20 cellular contexts compared by ENCODE assay signal in genomic region chr5:149206524-149207141, GRCh38.
A peak's percentile ranks its signal among the peaks of the same experiment; 100 is the strongest.
DNase-seq lines count a peak whose midpoint lies in the region; ATAC-seq and TF ChIP-seq lines count a peak whose summit lies in the region.
"Had no signal": no experiment of that assay in that cellular context is flagged by ENCODE, and none has a peak within 500 bp of the region (broad histone marks: within the 10 kb centered on the region; RNA-seq: fewer than 3 reads in every experiment).

No MANE protein-coding gene starts in this region.

- H3K36me3 Mint-ChIP-seq in HFFc6 (ENCODE audit: low read depth): peaks cover 32% of the 10 kb centered on the region
- H3K36me3 Mint-ChIP-seq: activated naive CD8-positive, alpha-beta T cell; neural progenitor cell had no signal

- H3K4me1 ChIP-seq in adrenal gland (replicated peaks in 1 of 2) (peaks cover 0 to 4% of the 10 kb centered on the region in 2 donors), parathyroid adenoma (peaks cover 10% of the 10 kb centered on the region), Karpas-422 (ENCODE audit: low read length) (no peaks in the 10 kb centered on the region)
- H3K4me1 ChIP-seq: uterus had no signal

- ATAC-seq in left cardiac atrium (peak; percentile 24 to 64), HG02623 (IDR thresholded peaks at IDR 0.05; ENCODE audit: unreplicated experiment) (no peak)
- ATAC-seq: activated CD8-positive, alpha-beta T cell treated with anti-CD3 and anti-CD28 coated beads for 36 hours; activated T-cell treated with anti-CD3 and anti-CD28 coated beads, Interleukin-2, amount 50 U/mL, for 72 hours; K562 had no signal

- H2AFZ ChIP-seq in parathyroid adenoma (peak overlapping the region; percentile 5), Karpas-422 (ENCODE audit: low read length) (no peak overlapping the region)
- H2AFZ ChIP-seq: neural progenitor cell had no signal

- no peak for DNase-seq in HFFc6
- DNase-seq in adrenal gland: peak in 5 of 7 donors; percentile 16 to 72 (median 42)
- DNase-seq in left cardiac atrium: peak; percentile 58
- no peak for DNase-seq in T1000 (lab: John Stamatoyannopoulos, UW)
- no peak for DNase-seq in NCI-H774 (lab: John Stamatoyannopoulos, UW)
- DNase-seq in Karpas-422: no peak
- DNase-seq: activated B cell treated with CpG ODN at 0.5 μM for 24 hours; activated CD8-positive, alpha-beta T cell treated with anti-CD3 and anti-CD28 coated beads for 36 hours; activated T-cell treated with anti-CD3 and anti-CD28 coated beads, Interleukin-2, amount 50 U/mL, for 72 hours; effector CD4-positive, alpha-beta T cell; NCI-H2029 treated with DMSO at 0.1 percent for 48 hours; retina; SHP77 had no signal

- TF ChIP-seq CTCF in HFFc6 (IDR thresholded peaks at IDR 0.05) (no peak), adrenal gland (IDR thresholded peaks at IDR 0.05) (no peak), parathyroid adenoma (IDR thresholded peaks at IDR 0.05) (no peak)

- H3K4me2 ChIP-seq in parathyroid adenoma (ENCODE audit: low read length) (no peak overlapping the region), Karpas-422 (ENCODE audit: low read depth, low read length, poor library complexity, severe bottlenecking) (no peak overlapping the region)
- H3K4me2 ChIP-seq: neural progenitor cell had no signal

- H3K27me3 ChIP-seq in adrenal gland: no peaks in the 10 kb centered on the region
- H3K27me3 ChIP-seq in parathyroid adenoma (ENCODE audit: control insufficient read depth, insufficient read depth, low read length): no peaks in the 10 kb centered on the region
- peaks cover 6% of the 10 kb centered on the region; the same call in 1 of the 2 replicates for H3K27me3 ChIP-seq in Karpas-422 (ENCODE audit: low read length)
- H3K27me3 ChIP-seq: neural progenitor cell, uterus had no signal

- peak overlapping the region in 3 of 5 donors; percentile 38 to 82 (median 56) for H3K27ac ChIP-seq in adrenal gland
- H3K27ac ChIP-seq in parathyroid adenoma: peak overlapping the region; percentile 59
- no peak overlapping the region for H3K27ac ChIP-seq in Karpas-422 (ENCODE audit: low read length)
- H3K27ac ChIP-seq: neural progenitor cell, uterus had no signal

- no peaks in the 10 kb centered on the region for H4K20me1 ChIP-seq in Karpas-422 (ENCODE audit: insufficient read depth, low read depth, low read length)

- peaks cover 0 to 5% of the 10 kb centered on the region in 2 donors for H3K36me3 ChIP-seq in adrenal gland (replicated peaks in 1 of 2)
- no peaks in the 10 kb centered on the region for H3K36me3 ChIP-seq in parathyroid adenoma (ENCODE audit: control insufficient read depth, insufficient read depth, low read length)
- H3K36me3 ChIP-seq in Karpas-422 (ENCODE audit: insufficient read depth, low read length): no peaks in the 10 kb centered on the region
- H3K36me3 ChIP-seq: neural progenitor cell, uterus had no signal

- no peak for TF ChIP-seq POLR2A in adrenal gland (IDR thresholded peaks at IDR 0.05)

- H3K9me3 Mint-ChIP-seq in HFFc6: no peaks in the 10 kb centered on the region
- H3K9me3 Mint-ChIP-seq: activated B cell treated with CpG ODN at 0.5 μM for 24 hours; activated CD8-positive, alpha-beta T cell treated with anti-CD3 and anti-CD28 coated beads for 36 hours; activated T-cell treated with anti-CD3 and anti-CD28 coated beads, Interleukin-2, amount 50 U/mL, for 72 hours; neural progenitor cell; T-helper 1 cell treated with Interleukin-12 subunit alpha and Interleukin-12 subunit beta and Interleukin-4 antibody, amounts not matched to agents 30 μg/mL and 1 μg/mL, for 36 hours had no signal

- peaks cover 25% of the 10 kb centered on the region for H3K4me1 Mint-ChIP-seq in HFFc6 (ENCODE audit: low read depth)
- H3K4me1 Mint-ChIP-seq: activated B cell treated with CpG ODN at 0.5 μM for 24 hours had no signal

- peaks cover 2% of the 10 kb centered on the region; the same call in 1 of the 2 replicates for H3K27me3 Mint-ChIP-seq in HFFc6 (ENCODE audit: insufficient read depth)
- H3K27me3 Mint-ChIP-seq: activated B cell treated with CpG ODN at 0.5 μM for 24 hours; activated CD8-positive, alpha-beta T cell treated with anti-CD3 and anti-CD28 coated beads for 36 hours; activated naive CD8-positive, alpha-beta T cell had no signal

- no peak overlapping the region for H3K27ac Mint-ChIP-seq in HFFc6
- H3K27ac Mint-ChIP-seq: activated B cell treated with CpG ODN at 0.5 μM for 24 hours; activated CD8-positive, alpha-beta T cell treated with anti-CD3 and anti-CD28 coated beads for 36 hours; activated naive CD8-positive, alpha-beta T cell; activated T-cell treated with anti-CD3 and anti-CD28 coated beads, Interleukin-2, amount 50 U/mL, for 72 hours; neural progenitor cell; T-helper 1 cell treated with Interleukin-12 subunit alpha and Interleukin-12 subunit beta and Interleukin-4 antibody, amounts not matched to agents 30 μg/mL and 1 μg/mL, for 36 hours had no signal

- H3K9me2 ChIP-seq in Karpas-422 (replicated peaks; ENCODE audit: insufficient read depth, low read length): no peaks in the 10 kb centered on the region

- intact Hi-C loops in adrenal gland (cut with DNase I): no loop called here
- intact Hi-C loops in left cardiac atrium (cut with DNase I): no loop called here

- no peak overlapping the region for H3K4me3 ChIP-seq in adrenal gland
- H3K4me3 ChIP-seq in parathyroid adenoma (ENCODE audit: low read depth, low read length): no peak overlapping the region
- H3K4me3 ChIP-seq in Karpas-422 (ENCODE audit: low read length): no peak overlapping the region
- H3K4me3 ChIP-seq: K562, neural progenitor cell, uterus had no signal

- H3K9ac ChIP-seq in parathyroid adenoma: no peak overlapping the region
- H3K9ac ChIP-seq in Karpas-422 (ENCODE audit: low read length): no peak overlapping the region
- H3K9ac ChIP-seq: neural progenitor cell had no signal

- H3K9me3 ChIP-seq in adrenal gland (replicated peaks in 1 of 3) (no peaks in the 10 kb centered on the region), parathyroid adenoma (ENCODE audit: control insufficient read depth, low read length) (no peaks in the 10 kb centered on the region), Karpas-422 (ENCODE audit: low read length) (no peaks in the 10 kb centered on the region)
- H3K9me3 ChIP-seq: uterus had no signal

- peak overlapping the region; percentile 42; the same call in 1 of the 2 replicates for H3K4me3 Mint-ChIP-seq in HFFc6
- H3K4me3 Mint-ChIP-seq: activated B cell treated with CpG ODN at 0.5 μM for 24 hours; activated CD8-positive, alpha-beta T cell treated with anti-CD3 and anti-CD28 coated beads for 36 hours; activated naive CD8-positive, alpha-beta T cell; activated T-cell treated with anti-CD3 and anti-CD28 coated beads, Interleukin-2, amount 50 U/mL, for 72 hours; neural progenitor cell; T-helper 1 cell treated with Interleukin-12 subunit alpha and Interleukin-12 subunit beta and Interleukin-4 antibody, amounts not matched to agents 30 μg/mL and 1 μg/mL, for 36 hours had no signal

- H3K79me2 ChIP-seq in parathyroid adenoma (no peaks in the 10 kb centered on the region), Karpas-422 (ENCODE audit: low read length) (no peaks in the 10 kb centered on the region)

- WGBS in adrenal gland, 4 donors: 76 to 83% (median 78%) methylated on average over 5 to 10 of the region's 10 CpGs

Comparison
In these comparisons a context has a peak if more than half of its experiments do, and no peak if none do; other contexts are left out.
1. DNase-seq: peak in adrenal gland (5 of 7) and left cardiac atrium (single experiment); none in HFFc6 (single experiment), T1000 (single experiment), NCI-H774 (single experiment) and Karpas-422 (single experiment).